ENCODE assay signal across 8 cellular contexts in genomic region chr3:180804871-180805430, GRCh38.
DNase-seq lines count a peak whose midpoint lies in the region; ATAC-seq and TF ChIP-seq lines count a peak whose summit lies in the region.

No MANE protein-coding gene starts in this region.

- ATAC-seq in left ventricle myocardium superior, result peak; percentile 72
- ATAC-seq in HG03439 (IDR thresholded peaks at IDR 0.05; ENCODE audit: unreplicated experiment), result no peak
- ATAC-seq in GM21529 (IDR thresholded peaks at IDR 0.05; ENCODE audit: unreplicated experiment), result no peak
- no peak for ATAC-seq in activated T-helper 17 cell treated with anti-CD3 and anti-CD28 coated beads, Interleukin-2, amount 50 U/mL, for 72 hours (replicated peaks)

- H3K4me1 ChIP-seq in HUES6 (ENCODE audit: control insufficient read depth, insufficient read depth, low read length), result no peaks in the 10 kb centered on the region
- peaks cover 0 to 4% (median 0%) of the 10 kb centered on the region in 4 donors for H3K4me1 ChIP-seq in stomach

- no peak overlapping the region for H3K4me3 ChIP-seq in HUES6 (ENCODE audit: low read depth, low read length)
- H3K4me3 ChIP-seq in skeletal muscle cell (ENCODE audit: low read depth, low read length), result no peak overlapping the region
- H3K4me3 ChIP-seq in stomach, result no peak overlapping the region

- H3K27me3 ChIP-seq in HUES6 (ENCODE audit: control insufficient read depth, insufficient read depth, low read length) (no peaks in the 10 kb centered on the region), stomach (no peaks in the 10 kb centered on the region)

- peak overlapping the region; percentile 37 for H3K9ac ChIP-seq in HUES6 (ENCODE audit: low read length)

- intact Hi-C loops in left ventricle myocardium superior (cut with micrococcal nuclease) (loop anchor here (10.0 kb wide), 1 partner anchor 370 kb away; no protein-coding TSS in a partner anchor), stomach (cut with DNase I; ENCODE audit: low total_unique reads) (no loop called here)

- H3K9me3 Mint-ChIP-seq in activated T-helper 17 cell treated with anti-CD3 and anti-CD28 coated beads, Interleukin-2, amount 50 U/mL, for 72 hours, result no peaks in the 10 kb centered on the region

- no peak for TF ChIP-seq EP300 in stomach (IDR thresholded peaks at IDR 0.05)

- H3K27me3 Mint-ChIP-seq in activated T-helper 17 cell treated with anti-CD3 and anti-CD28 coated beads, Interleukin-2, amount 50 U/mL, for 72 hours, result peaks cover 14% of the 10 kb centered on the region

- peak overlapping the region; percentile 35; the same call in 1 of the 2 replicates for H3K27ac ChIP-seq in HUES6 (ENCODE audit: low read depth, low read length)
- H3K27ac ChIP-seq in stomach, result no peak overlapping the region

- peak; percentile 10 to 14 for DNase-seq in SW 1271 (lab: John Stamatoyannopoulos, UW)
- DNase-seq in left ventricle myocardium superior, result no peak
- peak; percentile 11 for DNase-seq in skeletal muscle cell (ENCODE audit: low read depth)
- no peak for DNase-seq in stomach

- no peaks in the 10 kb centered on the region for H3K9me3 ChIP-seq in HUES6 (ENCODE audit: control insufficient read depth, insufficient read depth, low read depth, low read length)
- H3K9me3 ChIP-seq in stomach, result no peaks in the 10 kb centered on the region

- no peaks in the 10 kb centered on the region for H3K4me1 Mint-ChIP-seq in activated T-helper 17 cell treated with anti-CD3 and anti-CD28 coated beads, Interleukin-2, amount 50 U/mL, for 72 hours

- TF ChIP-seq CTCF in stomach (IDR thresholded peaks at IDR 0.05), result peak in 1 of 7 experiments; percentile 11

- no peak overlapping the region for H3K27ac Mint-ChIP-seq in activated T-helper 17 cell treated with anti-CD3 and anti-CD28 coated beads, Interleukin-2, amount 50 U/mL, for 72 hours

- H3K36me3 Mint-ChIP-seq in activated T-helper 17 cell treated with anti-CD3 and anti-CD28 coated beads, Interleukin-2, amount 50 U/mL, for 72 hours (ENCODE audit: low read depth), result no peaks in the 10 kb centered on the region

- TF ChIP-seq POLR2A in stomach (IDR thresholded peaks at IDR 0.05), result no peak

- WGBS in stomach, 5 donors, result 10 to 23% (median 16%) methylated on average over 6 of the region's 6 CpGs

- no peaks in the 10 kb centered on the region for H3K36me3 ChIP-seq in HUES6 (ENCODE audit: control insufficient read depth, insufficient read depth, low read length)
- H3K36me3 ChIP-seq in stomach, result no peaks in the 10 kb centered on the region

- H3K4me3 Mint-ChIP-seq in activated T-helper 17 cell treated with anti-CD3 and anti-CD28 coated beads, Interleukin-2, amount 50 U/mL, for 72 hours, result no peak overlapping the region

Comparison
In these comparisons a context has a peak if more than half of its experiments do, and no peak if none do; other contexts are left out.
1. DNase-seq: peak in SW 1271 (2 of 2) and skeletal muscle cell (single experiment); none in left ventricle myocardium superior (single experiment) and stomach (single experiment).